13 cellular contexts compared by ENCODE assay signal in the genomic region with DNA sequence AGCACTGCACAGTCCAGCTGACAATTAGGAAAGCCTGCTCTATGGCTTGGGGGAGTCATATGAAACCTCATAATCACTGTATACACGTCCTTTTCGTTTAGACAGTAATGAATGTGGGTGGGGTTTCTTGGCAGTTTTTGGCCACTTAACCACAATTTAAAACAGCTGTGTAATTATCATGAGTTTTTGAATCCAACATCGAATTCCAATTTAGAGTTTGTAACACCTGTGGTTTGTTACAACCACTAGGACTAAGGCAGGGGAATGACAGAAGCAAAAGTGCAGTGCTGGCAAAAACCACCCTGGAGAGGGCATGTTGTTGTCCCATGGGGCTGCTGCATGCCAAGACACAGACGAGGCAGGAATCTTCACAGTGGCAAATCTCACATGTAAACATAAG.
DNase-seq lines count a peak whose midpoint lies in the region; ATAC-seq lines count a peak whose summit lies in the region.
"Had no signal": no experiment of that assay in that cellular context is flagged by ENCODE, and none has a peak within 500 bp of the region (broad histone marks: within the 10 kb centered on the region; RNA-seq: fewer than 3 reads in every experiment).

No MANE protein-coding gene starts in this region.

- no peaks in the 10 kb centered on the region for H3K27me3 Mint-ChIP-seq in activated CD4-positive, alpha-beta T cell treated with anti-CD3 and anti-CD28 coated beads, Interleukin-2, amount 10 ng/mL, durations not matched to agents 7 days and 5 days
- H3K27me3 Mint-ChIP-seq in stimulated activated memory B cell treated with anti-CD40 and anti-IgM and Interleukin-4, amounts not matched to agents 10 μg/mL and 1 μg/mL and 100 μg/mL, for 72 hours, result no peaks in the 10 kb centered on the region
- peaks cover 0 to 2% (median 0%) of the 10 kb centered on the region in 5 donors for H3K27me3 Mint-ChIP-seq in naive thymus-derived CD8-positive, alpha-beta T cell
- H3K27me3 Mint-ChIP-seq: CD4-positive, CD25-positive, alpha-beta regulatory T cell; progenitor cell of endocrine pancreas had no signal

- H3K9me3 Mint-ChIP-seq in activated CD4-positive, alpha-beta T cell treated with anti-CD3 and anti-CD28 coated beads, Interleukin-2, amount 10 ng/mL, durations not matched to agents 7 days and 5 days, result peaks cover 5% of the 10 kb centered on the region
- no peaks in the 10 kb centered on the region for H3K9me3 Mint-ChIP-seq in stimulated activated memory B cell treated with anti-CD40 and anti-IgM and Interleukin-4, amounts not matched to agents 10 μg/mL and 1 μg/mL and 100 μg/mL, for 72 hours
- peaks cover 0 to 5% (median 0%) of the 10 kb centered on the region in 9 donors for H3K9me3 Mint-ChIP-seq in naive thymus-derived CD8-positive, alpha-beta T cell
- H3K9me3 Mint-ChIP-seq: activated T-helper 2 cell treated with anti-CD3 and anti-CD28 coated beads, Interferon-gamma antibody, Interleukin-2, Interleukin-4, amounts not matched to agents 10 μg/mL and 5 μg/mL and 100 μg/mL, durations not matched to agents 14 hours and 24 hours and 36 hours had no signal

- H3K27ac Mint-ChIP-seq in activated CD4-positive, alpha-beta T cell treated with anti-CD3 and anti-CD28 coated beads, Interleukin-2, amount 10 ng/mL, durations not matched to agents 7 days and 5 days, result no peak overlapping the region
- H3K27ac Mint-ChIP-seq in stimulated activated memory B cell treated with anti-CD40 and anti-IgM and Interleukin-4, amounts not matched to agents 10 μg/mL and 1 μg/mL and 100 μg/mL, for 72 hours, result no peak overlapping the region
- H3K27ac Mint-ChIP-seq in naive thymus-derived CD8-positive, alpha-beta T cell, result no peak overlapping the region
- H3K27ac Mint-ChIP-seq: activated T-helper 2 cell treated with anti-CD3 and anti-CD28 coated beads, Interferon-gamma antibody, Interleukin-2, Interleukin-4, amounts not matched to agents 10 μg/mL and 5 μg/mL and 100 μg/mL, durations not matched to agents 14 hours and 24 hours and 36 hours; CD4-positive, CD25-positive, alpha-beta regulatory T cell; progenitor cell of endocrine pancreas had no signal

- peak; percentile 20 for DNase-seq in D341Med (ENCODE audit: low spot score)
- peak in 2 of 3 experiments; percentile 72 to 94 for DNase-seq in NCI-H1417 (lab: John Stamatoyannopoulos, UW)
- peak; percentile 24 for DNase-seq in SK-N-DZ (ENCODE audit: low spot score)
- DNase-seq in myocyte (ENCODE audit: low read depth), result peak; percentile 27
- no peak for DNase-seq in activated CD4-positive, alpha-beta T cell treated with anti-CD3 and anti-CD28 coated beads, Interleukin-2, amount 10 ng/mL, durations not matched to agents 7 days and 5 days
- DNase-seq in naive thymus-derived CD8-positive, alpha-beta T cell, result no peak
- DNase-seq: activated CD4-positive, alpha-beta T cell treated with anti-CD3 and anti-CD28 coated beads for 48 hours; CD4-positive, CD25-positive, alpha-beta regulatory T cell; T-helper 1 cell had no signal

- no peaks in the 10 kb centered on the region for H3K4me1 Mint-ChIP-seq in activated CD4-positive, alpha-beta T cell treated with anti-CD3 and anti-CD28 coated beads, Interleukin-2, amount 10 ng/mL, durations not matched to agents 7 days and 5 days
- H3K4me1 Mint-ChIP-seq in stimulated activated memory B cell treated with anti-CD40 and anti-IgM and Interleukin-4, amounts not matched to agents 10 μg/mL and 1 μg/mL and 100 μg/mL, for 72 hours, result no peaks in the 10 kb centered on the region
- no peaks in the 10 kb centered on the region for H3K4me1 Mint-ChIP-seq in naive thymus-derived CD8-positive, alpha-beta T cell
- H3K4me1 Mint-ChIP-seq: CD4-positive, CD25-positive, alpha-beta regulatory T cell had no signal

- no peak overlapping the region for H3K4me3 Mint-ChIP-seq in activated CD4-positive, alpha-beta T cell treated with anti-CD3 and anti-CD28 coated beads, Interleukin-2, amount 10 ng/mL, durations not matched to agents 7 days and 5 days
- no peak overlapping the region for H3K4me3 Mint-ChIP-seq in stimulated activated memory B cell treated with anti-CD40 and anti-IgM and Interleukin-4, amounts not matched to agents 10 μg/mL and 1 μg/mL and 100 μg/mL, for 72 hours
- no peak overlapping the region for H3K4me3 Mint-ChIP-seq in naive thymus-derived CD8-positive, alpha-beta T cell
- H3K4me3 Mint-ChIP-seq: CD4-positive, CD25-positive, alpha-beta regulatory T cell had no signal

- ATAC-seq in GM18870 (IDR thresholded peaks at IDR 0.05; ENCODE audit: unreplicated experiment), result no peak
- no peak for ATAC-seq in stimulated activated memory B cell treated with anti-CD40 and anti-IgM and Interleukin-4, amounts not matched to agents 10 μg/mL and 1 μg/mL and 100 μg/mL, for 72 hours
- ATAC-seq in naive thymus-derived CD8-positive, alpha-beta T cell, result no peak

- POLR2A ChIA-PET in activated CD4-positive, alpha-beta T cell treated with anti-CD3 and anti-CD28 coated beads, Interleukin-2, amount 10 ng/mL, durations not matched to agents 7 days and 5 days (lab: Charles Lee), result no interaction called here
- POLR2A ChIA-PET in naive thymus-derived CD8-positive, alpha-beta T cell (lab: Charles Lee), result no interaction called here

- CTCF ChIA-PET in activated CD4-positive, alpha-beta T cell treated with anti-CD3 and anti-CD28 coated beads, Interleukin-2, amount 10 ng/mL, durations not matched to agents 7 days and 5 days (lab: Charles Lee), result no interaction called here

- H3K36me3 Mint-ChIP-seq in activated CD4-positive, alpha-beta T cell treated with anti-CD3 and anti-CD28 coated beads, Interleukin-2, amount 10 ng/mL, durations not matched to agents 7 days and 5 days (ENCODE audit: low read depth), result no peaks in the 10 kb centered on the region
- H3K36me3 Mint-ChIP-seq in stimulated activated memory B cell treated with anti-CD40 and anti-IgM and Interleukin-4, amounts not matched to agents 10 μg/mL and 1 μg/mL and 100 μg/mL, for 72 hours, result no peaks in the 10 kb centered on the region
- no peaks in the 10 kb centered on the region for H3K36me3 Mint-ChIP-seq in naive thymus-derived CD8-positive, alpha-beta T cell
- H3K36me3 Mint-ChIP-seq: CD4-positive, CD25-positive, alpha-beta regulatory T cell had no signal

Comparison
In these comparisons a context has a peak if more than half of its experiments do, and no peak if none do; other contexts are left out.
1. DNase-seq: peak in D341Med (single experiment), NCI-H1417 (2 of 3), SK-N-DZ (single experiment) and myocyte (single experiment); none in activated CD4-positive, alpha-beta T cell treated with anti-CD3 and anti-CD28 coated beads, Interleukin-2, amount 10 ng/mL, durations not matched to agents 7 days and 5 days (single experiment) and naive thymus-derived CD8-positive, alpha-beta T cell (0 of 10).